In the genomic region with DNA sequence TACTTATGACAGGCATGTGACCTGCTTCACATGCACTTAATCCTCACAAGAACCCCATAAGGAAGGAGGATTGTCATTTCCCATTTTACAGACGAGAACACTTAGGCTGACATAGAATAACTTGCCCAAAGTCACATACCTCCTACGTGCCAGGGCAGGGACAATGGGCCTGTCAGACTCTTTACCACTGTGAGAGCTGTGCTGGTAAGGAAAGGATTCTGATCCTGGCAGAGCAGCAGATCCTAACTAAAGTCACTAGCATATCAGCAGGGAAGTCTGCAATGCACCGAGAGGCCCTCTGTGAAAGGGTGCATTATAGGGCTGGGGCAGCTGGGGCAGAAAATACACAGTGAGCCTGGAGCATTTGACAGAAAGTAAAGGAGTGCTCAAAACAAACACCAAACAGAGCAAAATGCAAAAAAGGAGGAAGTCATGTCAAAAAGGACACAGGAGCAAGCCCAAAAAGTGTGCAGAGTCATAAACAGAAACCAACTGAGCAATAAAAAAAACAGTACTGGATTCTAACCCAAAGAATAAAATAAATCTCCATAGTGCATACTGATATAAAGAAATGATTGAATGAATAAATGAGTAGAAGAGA, we compare ENCODE assay signal across 20 cellular contexts. TPM values are rescaled to one million over a fixed set of nuclear protein-coding genes. Genes with fewer than 3 reads are reported as not detected.
DNase-seq lines count a peak whose midpoint lies in the region; ATAC-seq and TF ChIP-seq lines count a peak whose summit lies in the region.
"Had no signal": no experiment of that assay in that cellular context is flagged by ENCODE, and none has a peak within 500 bp of the region (broad histone marks: within the 10 kb centered on the region; RNA-seq: fewer than 3 reads in every experiment).

No MANE protein-coding gene starts in this region.

- H3K4me1 Mint-ChIP-seq in glutamatergic neuron (ENCODE audit: low read depth, unreplicated experiment) = peaks cover 43% of the 10 kb centered on the region

- H3K27me3 ChIP-seq in mammary epithelial cell (ENCODE audit: insufficient read depth, low read length) = no peaks in the 10 kb centered on the region
- H3K27me3 ChIP-seq: right atrium auricular region had no signal

- DNase-seq in CD1c-positive myeloid dendritic cell (ENCODE audit: extremely low spot score) (peak; percentile 54), MV-4-11 (lab: John Stamatoyannopoulos, UW) (peak; percentile 25), glutamatergic neuron (no peak), mammary epithelial cell (no peak)
- DNase-seq: activated CD4-positive, alpha-beta T cell treated with anti-CD3 and anti-CD28 coated beads, Interleukin-2, amount 10 ng/mL, durations not matched to agents 7 days and 5 days; activated naive CD4-positive, alpha-beta T cell treated with anti-CD3 and anti-CD28 coated beads for 36 hours; CD4-positive, alpha-beta T cell; DMS79 treated with DMSO at 0.1 percent for 48 hours; left cardiac atrium; mucosa of descending colon; NCI-H1048; NCI-H2107; NCI-H526; stimulated activated naive CD8-positive, alpha-beta T cell treated with anti-CD3 and anti-CD28 coated beads, Interleukin-15, amount 100 ng/mL, for 72 hours had no signal

- H3K9me3 Mint-ChIP-seq in glutamatergic neuron (ENCODE audit: unreplicated experiment) = peaks cover 19% of the 10 kb centered on the region
- H3K9me3 Mint-ChIP-seq: activated CD4-positive, alpha-beta T cell treated with anti-CD3 and anti-CD28 coated beads, Interleukin-2, amount 10 ng/mL, durations not matched to agents 7 days and 5 days; CD4-positive, alpha-beta T cell; GM23338 had no signal

- WGBS in mammary epithelial cell (ENCODE audit: low coverage, missing lambda C conversion rate) = 59% methylated on average over 3 of the region's 3 CpGs

- no peak overlapping the region for H3K9ac ChIP-seq in mammary epithelial cell (ENCODE audit: insufficient read depth, low read length)

- H3K79me2 ChIP-seq in mammary epithelial cell (ENCODE audit: insufficient read depth, low read length) = no peaks in the 10 kb centered on the region

- in situ Hi-C loops in mammary epithelial cell (cut with MboI; ENCODE audit: low sequenced_read_pairs in 2 of 2) = loop anchor here in 1 of 2 donors (10.0 kb wide), 1 partner anchor 46 kb away; no protein-coding TSS in a partner anchor

- ATAC-seq in HG02759 (IDR thresholded peaks at IDR 0.05; ENCODE audit: unreplicated experiment) (peak; percentile 38), GM19397 (IDR thresholded peaks at IDR 0.05; ENCODE audit: unreplicated experiment) (no peak), GM18868 (IDR thresholded peaks at IDR 0.05; ENCODE audit: unreplicated experiment) (no peak), GM19351 (IDR thresholded peaks at IDR 0.05; ENCODE audit: unreplicated experiment) (no peak)
- ATAC-seq: GM23338; left cardiac atrium; mucosa of descending colon; stimulated activated naive CD8-positive, alpha-beta T cell treated with anti-CD3 and anti-CD28 coated beads, Interleukin-15, amount 100 ng/mL, for 72 hours had no signal

- no peak overlapping the region for H3K4me2 ChIP-seq in mammary epithelial cell (ENCODE audit: insufficient read depth, low read depth, low read length)
- H3K4me2 ChIP-seq: GM23338 had no signal

- H3K9me3 ChIP-seq in mammary epithelial cell (replicated peaks; ENCODE audit: insufficient read depth, low read length) = peaks cover 11% of the 10 kb centered on the region
- H3K9me3 ChIP-seq: mucosa of descending colon, right atrium auricular region had no signal

- no peak overlapping the region for H3K27ac ChIP-seq in mammary epithelial cell (ENCODE audit: insufficient read depth, low read depth, low read length)
- H3K27ac ChIP-seq: right atrium auricular region had no signal

- TF ChIP-seq CTCF in glutamatergic neuron (IDR thresholded peaks at IDR 0.05; ENCODE audit: partially characterized antibody, unreplicated experiment) (no peak), mammary epithelial cell (conservative IDR thresholded peaks at IDR 0.05 in 1 of 2, IDR thresholded peaks at IDR 0.05 in 1 of 2; ENCODE audit: extremely low read depth in 1 of 2, insufficient read depth in 1 of 2, low read depth in 1 of 2, low read length in 2 of 2) (no peak)

- no peaks in the 10 kb centered on the region for H3K36me3 ChIP-seq in mammary epithelial cell (ENCODE audit: insufficient read depth, low read length)
- H3K36me3 ChIP-seq: right atrium auricular region had no signal

- intact Hi-C loops in mammary epithelial cell (cut with micrococcal nuclease) = no loop called here

- H3K4me3 Mint-ChIP-seq in glutamatergic neuron (ENCODE audit: unreplicated experiment) = no peak overlapping the region
- H3K4me3 Mint-ChIP-seq: activated CD4-positive, alpha-beta T cell treated with anti-CD3 and anti-CD28 coated beads, Interleukin-2, amount 10 ng/mL, durations not matched to agents 7 days and 5 days; activated naive CD4-positive, alpha-beta T cell treated with anti-CD3 and anti-CD28 coated beads for 36 hours; CD4-positive, alpha-beta T cell; GM23338; stimulated activated naive CD8-positive, alpha-beta T cell treated with anti-CD3 and anti-CD28 coated beads, Interleukin-15, amount 100 ng/mL, for 72 hours had no signal

- H3K4me1 ChIP-seq in mammary epithelial cell (ENCODE audit: insufficient read depth, low read length) = peaks cover 7% of the 10 kb centered on the region

- H4K20me1 ChIP-seq in mammary epithelial cell (ENCODE audit: insufficient read depth, low read length) = no peaks in the 10 kb centered on the region

- no peaks in the 10 kb centered on the region for H3K36me3 Mint-ChIP-seq in glutamatergic neuron (ENCODE audit: unreplicated experiment)

- CTCF ChIA-PET in mammary epithelial cell (lab: Charles Lee; ENCODE audit: low non-redundant PET) = no interaction called here

- peaks cover 7% of the 10 kb centered on the region for H3K27me3 Mint-ChIP-seq in glutamatergic neuron (ENCODE audit: unreplicated experiment)
- H3K27me3 Mint-ChIP-seq: CD4-positive, alpha-beta T cell had no signal

- dilution Hi-C loops in mammary epithelial cell (cut with HindIII; ENCODE audit: low sequenced_read_pairs) = no loop called here

- no peak overlapping the region for H2AFZ ChIP-seq in mammary epithelial cell (ENCODE audit: low read depth, low read length)
- H2AFZ ChIP-seq: GM23338 had no signal

- H3K27ac Mint-ChIP-seq in glutamatergic neuron (ENCODE audit: unreplicated experiment) = peak overlapping the region; percentile 2
- H3K27ac Mint-ChIP-seq: activated CD4-positive, alpha-beta T cell treated with anti-CD3 and anti-CD28 coated beads, Interleukin-2, amount 10 ng/mL, durations not matched to agents 7 days and 5 days; activated naive CD4-positive, alpha-beta T cell treated with anti-CD3 and anti-CD28 coated beads for 36 hours; CD4-positive, alpha-beta T cell; GM23338 had no signal

- no TSS peak for BruUV-seq in mammary epithelial cell (replicated peaks; lab: Mats Ljungman, UMichigan)

- H3K4me3 ChIP-seq in mammary epithelial cell (replicated peaks in 1 of 3; ENCODE audit: insufficient read depth in 1 of 3, low read depth in 2 of 3, low read length in 3 of 3) = no peak overlapping the region
- H3K4me3 ChIP-seq: GM23338, mucosa of descending colon, right atrium auricular region had no signal

RNA-seq across cellular contexts. Expression of a gene that starts 56.0 kb away (rescaled TPM):
- total RNA-seq in glutamatergic neuron (ENCODE audit: unreplicated experiment) = 79.9 TPM
- total RNA-seq in mammary epithelial cell = 10 to 100 TPM; 64.1 to 79.5 TPM
- 28.5 TPM for polyA plus RNA-seq in mammary epithelial cell
- polyA minus RNA-seq in mammary epithelial cell = 87.4 TPM

Comparison
In these comparisons a context has a peak if more than half of its experiments do, and no peak if none do; other contexts are left out.
1. DNase-seq: peak in CD1c-positive myeloid dendritic cell (single experiment) and MV-4-11 (single experiment); none in glutamatergic neuron (single experiment) and mammary epithelial cell (single experiment).